Comparison of ENCODE assay signal across 1 cellular context in genomic region chr16:27474921-27475320, GRCh38.
TF ChIP-seq lines count a peak whose summit lies in the region.

No MANE protein-coding gene starts in this region.

TF ChIP-seq in IMR-90, 13 proteins besides CTCF, POLR2A, EP300 and RAD21:
- TF ChIP-seq SMC3 (IDR thresholded peaks at IDR 0.05; ENCODE audit: low read depth, low read length) (no peak), MAFK (IDR thresholded peaks at IDR 0.05; ENCODE audit: low read depth, low read length) (no peak), MAZ (IDR thresholded peaks at IDR 0.05; ENCODE audit: borderline replicate concordance, low read depth, low read length) (no peak), ELK1 (IDR thresholded peaks at IDR 0.05; ENCODE audit: borderline replicate concordance, low read depth, low read length) (no peak), CHD1 (IDR thresholded peaks at IDR 0.05; ENCODE audit: low read depth, low read length) (no peak), NFE2L2 (IDR thresholded peaks at IDR 0.05; ENCODE audit: low read depth, low read length) (no peak), USF2 (IDR thresholded peaks at IDR 0.05; ENCODE audit: low read depth, low read length) (no peak), MXI1 (IDR thresholded peaks at IDR 0.05; ENCODE audit: borderline replicate concordance, low read depth, low read length) (no peak), BHLHE40 (IDR thresholded peaks at IDR 0.05; ENCODE audit: low read depth, low read length) (no peak)
